ENCODE assay signal across 8 cellular contexts in genomic region chr2:98730053-98730850, GRCh38. TPM values are rescaled to one million over a fixed set of nuclear protein-coding genes. Genes with fewer than 3 reads are reported as not detected.
DNase-seq lines count a peak whose midpoint lies in the region; ATAC-seq and TF ChIP-seq lines count a peak whose summit lies in the region.

No MANE protein-coding gene starts in this region.

- H3K4me3 Mint-ChIP-seq in activated CD4-positive, alpha-beta T cell treated with anti-CD3 and anti-CD28 coated beads for 36 hours, result peak overlapping the region; percentile 81

- POLR2A ChIA-PET in activated CD4-positive, alpha-beta T cell treated with anti-CD3 and anti-CD28 coated beads for 36 hours (lab: Charles Lee), result interaction anchor here (0.6 to 2.3 kb wide), 11 partner anchors 8 to 341 kb away, joined by 3 to 16 read pairs (median 4); no protein-coding TSS in a partner anchor

- no peaks in the 10 kb centered on the region for H3K27me3 ChIP-seq in colonic mucosa
- no peaks in the 10 kb centered on the region for H3K27me3 ChIP-seq in left lung

- in situ Hi-C loops in GM13976 (cut with MboI; ENCODE audit: low sequenced_read_pairs, unreplicated experiment), result no loop called here

- DNase-seq in NCI-H1105 (lab: John Stamatoyannopoulos, UW), result peak; percentile 39
- peak; percentile 81 for DNase-seq in activated CD4-positive, alpha-beta T cell treated with anti-CD3 and anti-CD28 coated beads for 36 hours
- DNase-seq in colonic mucosa, result peak; percentile 71
- DNase-seq in left lung, result peak; percentile 73 to 86
- peak; percentile 39 to 43 for DNase-seq in stimulated activated CD4-positive, alpha-beta T cell treated with anti-CD3 and anti-CD28 coated beads, Interleukin-2, amount 100 ng/mL, for 48 hours
- no peak for DNase-seq in GM13976 (ENCODE audit: low spot score)

- peaks cover 9% of the 10 kb centered on the region for H3K36me3 Mint-ChIP-seq in activated CD4-positive, alpha-beta T cell treated with anti-CD3 and anti-CD28 coated beads for 36 hours (ENCODE audit: low read depth)

- no peaks in the 10 kb centered on the region for H3K9me3 ChIP-seq in colonic mucosa
- no peaks in the 10 kb centered on the region for H3K9me3 ChIP-seq in left lung

- H3K27me3 Mint-ChIP-seq in activated CD4-positive, alpha-beta T cell treated with anti-CD3 and anti-CD28 coated beads for 36 hours, result no peaks in the 10 kb centered on the region

- TF ChIP-seq CTCF in colonic mucosa (IDR thresholded peaks at IDR 0.05), result no peak
- TF ChIP-seq CTCF in left lung (IDR thresholded peaks at IDR 0.05), result no peak
- TF ChIP-seq CTCF in GM13976 (IDR thresholded peaks at IDR 0.05; ENCODE audit: borderline replicate concordance, control extremely low read depth, extremely low read depth, insufficient read depth, missing control alignments), result no peak

- CTCF ChIA-PET in activated CD4-positive, alpha-beta T cell treated with anti-CD3 and anti-CD28 coated beads for 36 hours (lab: Charles Lee), result interaction anchor here (0.8 to 4.6 kb wide), 11 partner anchors 9 to 99 kb away, joined by 3 to 19 read pairs (median 4); no protein-coding TSS in a partner anchor

- no peaks in the 10 kb centered on the region for H3K36me3 ChIP-seq in colonic mucosa
- H3K36me3 ChIP-seq in left lung, result peaks cover 0 to 9% of the 10 kb centered on the region in 2 donors

- intact Hi-C loops in activated CD4-positive, alpha-beta T cell treated with anti-CD3 and anti-CD28 coated beads for 36 hours (cut with DNase I, micrococcal nuclease), result loop anchor here in 1 of 2 experiments (1.0 to 5.0 kb wide), 8 partner anchors 37 to 607 kb away; partner anchors contain the start of genes EIF5B and TXNDC9
- intact Hi-C loops in colonic mucosa (cut with DNase I), result no loop called here
- intact Hi-C loops in left lung (cut with DNase I), result no loop called here

- no peaks in the 10 kb centered on the region for H3K9me3 Mint-ChIP-seq in activated CD4-positive, alpha-beta T cell treated with anti-CD3 and anti-CD28 coated beads for 36 hours (ENCODE audit: low read depth)

- peak overlapping the region; percentile 66 for H3K4me3 ChIP-seq in colonic mucosa
- peak overlapping the region; percentile 49 to 75 for H3K4me3 ChIP-seq in left lung

- H3K9ac ChIP-seq in colonic mucosa (ENCODE audit: low read depth in 2 of 2, low read length in 2 of 2), result peak overlapping the region; percentile 77 to 88

- H3K27ac ChIP-seq in colonic mucosa (peak overlapping the region; percentile 92), left lung (peak overlapping the region; percentile 49 to 86)

- ATAC-seq in GM18907 (IDR thresholded peaks at IDR 0.05; ENCODE audit: unreplicated experiment) (peak; percentile 34), left lung (peak; percentile 61), HG02973 (IDR thresholded peaks at IDR 0.05; ENCODE audit: unreplicated experiment) (no peak)
- peak; percentile 46 for ATAC-seq in activated CD4-positive, alpha-beta T cell treated with anti-CD3 and anti-CD28 coated beads for 36 hours

- H3K4me1 ChIP-seq in colonic mucosa, result peaks cover 12% of the 10 kb centered on the region
- H3K4me1 ChIP-seq in left lung, result peaks cover 0 to 81% of the 10 kb centered on the region in 2 donors

- peak overlapping the region; percentile 77 for H3K27ac Mint-ChIP-seq in activated CD4-positive, alpha-beta T cell treated with anti-CD3 and anti-CD28 coated beads for 36 hours

- H3K4me1 Mint-ChIP-seq in activated CD4-positive, alpha-beta T cell treated with anti-CD3 and anti-CD28 coated beads for 36 hours, result peaks cover 70% of the 10 kb centered on the region

RNA-seq across cellular contexts. Expression of gene MGAT4A, which starts 0.7 kb away (rescaled TPM):
- 10 to 100 TPM; 49.4 to 67.5 TPM for total RNA-seq in activated CD4-positive, alpha-beta T cell treated with anti-CD3 and anti-CD28 coated beads for 36 hours
- 100 to 1,000 TPM; 103 to 125 TPM for total RNA-seq in colonic mucosa
- 10 to 100 TPM; 51.7 to 79.8 TPM for total RNA-seq in left lung
